ENCODE assay signal across 20 cellular contexts in genomic region chr2:9319338-9319715, GRCh38.
A peak's percentile ranks its signal among the peaks of the same experiment; 100 is the strongest.
DNase-seq lines count a peak whose midpoint lies in the region; TF ChIP-seq lines count a peak whose summit lies in the region.
"Had no signal": no experiment of that assay in that cellular context is flagged by ENCODE, and none has a peak within 500 bp of the region (broad histone marks: within the 10 kb centered on the region; RNA-seq: fewer than 3 reads in every experiment).

No MANE protein-coding gene starts in this region.

- H3K23ac ChIP-seq in neuronal stem cell (ENCODE audit: low read depth, low read length, poor library complexity) = no peak overlapping the region

- H2AK5ac ChIP-seq in neuronal stem cell (ENCODE audit: low read depth, low read length) = no peak overlapping the region

- intact Hi-C loops in transverse colon (cut with DNase I; ENCODE audit: low total_unique reads) = no loop called here

- H3K27me3 ChIP-seq in esophagus (ENCODE audit: control insufficient read depth in 1 of 2, insufficient read depth in 2 of 2, low read length in 2 of 2) (no peaks in the 10 kb centered on the region), neuronal stem cell (ENCODE audit: control insufficient read depth in 3 of 3, insufficient read depth in 3 of 3, low read depth in 1 of 3, low read length in 3 of 3) (no peaks in the 10 kb centered on the region), transverse colon (no peaks in the 10 kb centered on the region), MM.1S (replicated peaks; ENCODE audit: insufficient read depth, low read length) (no peaks in the 10 kb centered on the region)
- H3K27me3 ChIP-seq: Peyer's patch had no signal

- TF ChIP-seq POLR2A in transverse colon (IDR thresholded peaks at IDR 0.05) = no peak

- H3K9me2 ChIP-seq in MM.1S (replicated peaks; ENCODE audit: insufficient read depth, low read length) = no peaks in the 10 kb centered on the region

- no peak overlapping the region for H2BK5ac ChIP-seq in neuronal stem cell (ENCODE audit: low read length)

- POLR2A ChIA-PET in RWPE1 (lab: Yijun Ruan, JAX; ENCODE audit: low non-redundant PET) = no interaction called here

- no peak overlapping the region for H2AFZ ChIP-seq in neuronal stem cell (ENCODE audit: low read length)
- H2AFZ ChIP-seq in MM.1S (ENCODE audit: low read length) = no peak overlapping the region

- TF ChIP-seq EP300 in transverse colon (IDR thresholded peaks at IDR 0.05; ENCODE audit: low read depth) = no peak

- H3K4me1 ChIP-seq in esophagus (ENCODE audit: control insufficient read depth in 2 of 2, insufficient read depth in 2 of 2, low read length in 1 of 2) (peaks cover 0 to 18% of the 10 kb centered on the region in 2 donors), neuronal stem cell (ENCODE audit: control insufficient read depth in 2 of 2, insufficient read depth in 1 of 2, low read depth in 1 of 2, low read length in 2 of 2) (peaks cover 0 to 2% of the 10 kb centered on the region in 2 donors), transverse colon (peaks cover 0 to 18% (median 8%) of the 10 kb centered on the region in 4 donors), MM.1S (ENCODE audit: low read length) (no peaks in the 10 kb centered on the region)
- H3K4me1 ChIP-seq: Peyer's patch, psoas muscle had no signal

- in situ Hi-C loops in transverse colon (cut with MboI; ENCODE audit: low pct_ligation_motif_present in 1 of 4, low pct_unique_long_range_greater_than_20kb in 1 of 4, low sequenced_read_pairs in 3 of 4) = no loop called here

- H3K4me2 ChIP-seq in neuronal stem cell (ENCODE audit: insufficient read depth, low read length, poor library complexity, severe bottlenecking) (no peak overlapping the region), MM.1S (ENCODE audit: low read depth, low read length) (no peak overlapping the region)

- no peak overlapping the region for H2BK120ac ChIP-seq in neuronal stem cell (ENCODE audit: low read depth, low read length)

- peak overlapping the region; percentile 44 for H3K27ac ChIP-seq in RWPE1
- H3K27ac ChIP-seq in esophagus (ENCODE audit: low read depth in 2 of 2, low read length in 1 of 2) = peak overlapping the region; percentile 23 to 38
- no peak overlapping the region for H3K27ac ChIP-seq in neuronal stem cell (replicated peaks; ENCODE audit: low read length)
- H3K27ac ChIP-seq in transverse colon = peak overlapping the region in 3 of 4 donors; percentile 47 to 59 (median 55)
- no peak overlapping the region for H3K27ac ChIP-seq in MM.1S (ENCODE audit: low read length)
- H3K27ac ChIP-seq: psoas muscle, SK-N-MC had no signal

- H3K9me3 ChIP-seq in esophagus (ENCODE audit: control insufficient read depth in 2 of 2, insufficient read depth in 1 of 2, low read depth in 1 of 2, low read length in 1 of 2) (no peaks in the 10 kb centered on the region), neuronal stem cell (replicated peaks in 1 of 2; ENCODE audit: control insufficient read depth in 2 of 2, insufficient read depth in 1 of 2, low read depth in 1 of 2, low read length in 2 of 2) (peaks cover 0 to 5% of the 10 kb centered on the region in 2 donors), transverse colon (no peaks in the 10 kb centered on the region), MM.1S (replicated peaks; ENCODE audit: insufficient read depth, low read length) (no peaks in the 10 kb centered on the region)
- H3K9me3 ChIP-seq: Peyer's patch, psoas muscle had no signal

- H3K36me3 ChIP-seq in esophagus (ENCODE audit: control insufficient read depth in 2 of 2, insufficient read depth in 2 of 2, low read length in 1 of 2) = peaks cover 1 to 4% of the 10 kb centered on the region in 2 donors
- peaks cover 18 to 65% of the 10 kb centered on the region in 2 donors for H3K36me3 ChIP-seq in neuronal stem cell (replicated peaks in 1 of 2; ENCODE audit: control insufficient read depth in 2 of 2, insufficient read depth in 2 of 2, low read length in 2 of 2)
- H3K36me3 ChIP-seq in transverse colon = peaks cover 0 to 2% (median 0%) of the 10 kb centered on the region in 4 donors
- no peaks in the 10 kb centered on the region for H3K36me3 ChIP-seq in MM.1S (replicated peaks; ENCODE audit: insufficient read depth, low read length)

- H3K9ac ChIP-seq in neuronal stem cell (ENCODE audit: low read depth, low read length, poor library complexity) (no peak overlapping the region), MM.1S (ENCODE audit: low read length) (no peak overlapping the region)

- no peak overlapping the region for H3K14ac ChIP-seq in neuronal stem cell (ENCODE audit: low read length)

- H4K8ac ChIP-seq in neuronal stem cell (ENCODE audit: low read depth, low read length) = no peak overlapping the region

- WGBS in esophagus, 2 donors = 56 to 76% methylated on average over 8 of the region's 8 CpGs
- no CpG with 5 or more reads among the region's 8 CpGs for WGBS in neuronal stem cell (ENCODE audit: extremely low coverage in 2 of 2, insufficient read length in 2 of 2, insufficient replicate concordance in 1 of 2), 2 donors
- 91 to 92% methylated on average over 4 to 8 of the region's 8 CpGs for WGBS in transverse colon (ENCODE audit: low coverage in 1 of 2), 2 donors

- no peak overlapping the region for H3K18ac ChIP-seq in neuronal stem cell (ENCODE audit: low read length)

- H3K79me1 ChIP-seq in neuronal stem cell (ENCODE audit: low read depth, low read length) = peaks cover 4% of the 10 kb centered on the region

- no peak for DNase-seq in RWPE1 (ENCODE audit: low spot score)
- no peak for DNase-seq in neuronal stem cell (ENCODE audit: low spot score)
- DNase-seq in transverse colon = no peak
- no peak for DNase-seq in AG20443 (ENCODE audit: low spot score)
- DNase-seq in medulla oblongata (ENCODE audit: extremely low spot score) = no peak
- DNase-seq in MM.1S = no peak
- DNase-seq: activated CD8-positive, alpha-beta memory T cell treated with anti-CD3 and anti-CD28 coated beads, Interleukin-2, amount 50 U/mL, for 4 hours; activated naive CD8-positive, alpha-beta T cell treated with anti-CD3 and anti-CD28 coated beads for 36 hours; CD4-positive, alpha-beta T cell; DMS153; endodermal cell; GDM1; glutamatergic neuron; IMR-90; Peyer's patch; stimulated activated CD4-positive, alpha-beta T cell treated with anti-CD3 and anti-CD28 coated beads, Interleukin-12 subunit alpha, Interleukin-12 subunit beta, amount 100 ng/mL, for 4 hours; T-helper 2 cell had no signal

- TF ChIP-seq CTCF in RWPE1 (conservative IDR thresholded peaks at IDR 0.05; ENCODE audit: low read depth) = no peak
- no peak for TF ChIP-seq CTCF in transverse colon (IDR thresholded peaks at IDR 0.05)
- no peak for TF ChIP-seq CTCF in MM.1S (IDR thresholded peaks at IDR 0.05; ENCODE audit: low read length)

- CTCF ChIA-PET in RWPE1 (lab: Yijun Ruan, JAX) = interaction anchor here (0.7 kb wide), 1 partner anchor 85 kb away, joined by 3 read pairs; no protein-coding TSS in a partner anchor

- peak overlapping the region; percentile 16 for H4K91ac ChIP-seq in neuronal stem cell (ENCODE audit: low read depth, low read length, poor library complexity)

- H2BK12ac ChIP-seq in neuronal stem cell (ENCODE audit: low read length) = no peak overlapping the region

- H3K4me3 ChIP-seq in esophagus (ENCODE audit: low read depth in 1 of 2, low read length in 2 of 2) = no peak overlapping the region
- no peak overlapping the region for H3K4me3 ChIP-seq in neuronal stem cell (ENCODE audit: low read length in 2 of 2)
- no peak overlapping the region for H3K4me3 ChIP-seq in transverse colon
- H3K4me3 ChIP-seq in MM.1S (ENCODE audit: low read length) = no peak overlapping the region
- H3K4me3 ChIP-seq: Peyer's patch, psoas muscle, SK-N-MC had no signal

- no peaks in the 10 kb centered on the region for H3F3A ChIP-seq in MM.1S (ENCODE audit: insufficient read depth, low read length)

- H2BK15ac ChIP-seq in neuronal stem cell (ENCODE audit: low read length) = no peak overlapping the region

- no peak overlapping the region for H3K4ac ChIP-seq in neuronal stem cell (ENCODE audit: low read length)

- peaks cover 2% of the 10 kb centered on the region; the same call in 1 of the 2 replicates for H3K79me2 ChIP-seq in MM.1S (ENCODE audit: low read length)

- no peaks in the 10 kb centered on the region for H4K20me1 ChIP-seq in MM.1S (ENCODE audit: insufficient read depth, low read length)

Comparison
In these comparisons a context has a peak if more than half of its experiments do, and no peak if none do; other contexts are left out.
1. H3K27ac ChIP-seq: peak in RWPE1 (single experiment), esophagus (2 of 2) and transverse colon (3 of 4); none in neuronal stem cell (single experiment) and MM.1S (single experiment).